ENCODE assay signal across 18 cellular contexts in genomic region chr11:108568183-108568858, GRCh38. TPM values are rescaled to one million over a fixed set of nuclear protein-coding genes. Genes with fewer than 3 reads are reported as not detected.
DNase-seq lines count a peak whose midpoint lies in the region; ATAC-seq and TF ChIP-seq lines count a peak whose summit lies in the region.
"Had no signal": no experiment of that assay in that cellular context is flagged by ENCODE, and none has a peak within 500 bp of the region (broad histone marks: within the 10 kb centered on the region; RNA-seq: fewer than 3 reads in every experiment).

No MANE protein-coding gene starts in this region.

- H3K27me3 ChIP-seq in body of pancreas: no peaks in the 10 kb centered on the region
- H3K27me3 ChIP-seq: MG63 had no signal

- H3K4me1 ChIP-seq in body of pancreas: peaks cover 9% of the 10 kb centered on the region

- no peak for TF ChIP-seq CTCF in body of pancreas (IDR thresholded peaks at IDR 0.05)

- intact Hi-C loops in body of pancreas (cut with DNase I): no loop called here

- H3K4me3 ChIP-seq in body of pancreas: no peak overlapping the region
- H3K4me3 ChIP-seq: MG63, PC-9 had no signal

- no peaks in the 10 kb centered on the region for H3K9me3 ChIP-seq in body of pancreas
- H3K9me3 ChIP-seq: MG63 had no signal

- DNase-seq in NCI-H2196 (lab: John Stamatoyannopoulos, UW; ENCODE audit: unreplicated experiment) (peak; percentile 64), body of pancreas (peak; percentile 47 to 72 (median 65)), left lobe of liver (ENCODE audit: low spot score) (peak; percentile 91), pons (ENCODE audit: low spot score) (peak; percentile 32), iPS-NIHi7 (ENCODE audit: extremely low spot score) (no peak), NCI-H2227 treated with DMSO at 0.1 percent for 48 hours (lab: John Stamatoyannopoulos, UW) (no peak), NAMALWA (ENCODE audit: low spot score) (no peak)
- no peak for DNase-seq in activated CD4-positive, alpha-beta T cell treated with anti-CD3 and anti-CD28 coated beads, Interleukin-2, amount 50 U/mL, for 4 hours
- DNase-seq: GF-D8, H9, Karpas-422, MG63, NCI-H1105, NCI-H1694, NCI-H510A treated with DMSO at 0.1 percent for 48 hours, PC-9, SW 1271 had no signal

- TF ChIP-seq POLR2A in body of pancreas (IDR thresholded peaks at IDR 0.05): no peak

- peak; percentile 81 for ATAC-seq in body of pancreas
- peak; percentile 85 for ATAC-seq in left lobe of liver
- ATAC-seq: CD8-positive, alpha-beta T cell had no signal

- WGBS in body of pancreas, 2 donors: 51 to 75% methylated on average over 12 of the region's 12 CpGs

- H3K27ac ChIP-seq in body of pancreas: peak overlapping the region in 1 of 4 donors; percentile 18
- H3K27ac ChIP-seq: PC-9 had no signal

- no peaks in the 10 kb centered on the region for H3K36me3 ChIP-seq in body of pancreas (replicated peaks in 1 of 2; ENCODE audit: insufficient read depth in 1 of 2, low read depth in 2 of 2)
- H3K36me3 ChIP-seq: MG63 had no signal

RNA-seq across cellular contexts. Expression of gene EXPH5, which starts 25.2 kb away (rescaled TPM):
- total RNA-seq in body of pancreas (1 to 10 TPM; 2.3 to 2.9 TPM), left lobe of liver (12.8 TPM)

Comparison
In these comparisons a context has a peak if more than half of its experiments do, and no peak if none do; other contexts are left out.
1. DNase-seq: peak in NCI-H2196 (single experiment), body of pancreas (4 of 4), left lobe of liver (single experiment) and pons (single experiment); none in iPS-NIHi7 (single experiment), NCI-H2227 treated with DMSO at 0.1 percent for 48 hours (single experiment), activated CD4-positive, alpha-beta T cell treated with anti-CD3 and anti-CD28 coated beads, Interleukin-2, amount 50 U/mL, for 4 hours (0 of 2) and NAMALWA (single experiment).